ENCODE assay signal across 15 cellular contexts in the genomic region with DNA sequence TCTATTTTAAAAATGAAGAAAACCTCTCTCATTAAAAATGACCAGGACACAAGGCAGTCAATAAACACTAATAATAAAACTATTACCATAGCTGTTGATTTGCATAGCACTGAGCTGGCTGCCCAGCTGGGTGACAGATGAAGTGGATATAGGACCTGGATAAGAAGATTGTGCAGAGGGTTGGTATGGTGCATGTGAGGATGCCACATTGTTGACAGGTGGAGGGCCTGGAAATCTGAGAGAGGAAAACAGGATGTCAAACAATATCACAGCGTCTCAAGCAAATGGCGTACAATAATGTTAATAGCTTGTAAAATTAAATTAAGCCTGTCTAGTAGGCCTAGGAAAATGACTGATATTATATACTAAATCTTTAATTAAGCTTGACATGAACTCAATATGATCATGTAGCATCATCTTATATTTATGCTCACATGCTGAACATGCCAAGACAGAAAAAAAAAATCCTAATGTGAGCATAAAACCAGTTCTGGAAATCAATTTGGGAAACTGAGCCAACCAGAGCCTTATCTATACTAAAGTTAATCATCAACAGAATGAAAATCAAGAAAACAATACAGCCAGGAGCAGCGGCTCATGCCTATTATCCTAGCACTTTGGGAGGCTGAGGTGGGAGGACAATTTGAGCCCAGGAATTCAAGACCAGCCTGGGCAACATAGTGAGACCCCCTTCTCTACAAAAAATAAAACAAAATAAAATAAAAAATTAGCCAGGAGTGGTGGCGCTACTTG. TPM values are rescaled to one million over a fixed set of nuclear protein-coding genes. Genes with fewer than 3 reads are reported as not detected.
DNase-seq lines count a peak whose midpoint lies in the region; ATAC-seq and TF ChIP-seq lines count a peak whose summit lies in the region.
"Had no signal": no experiment of that assay in that cellular context is flagged by ENCODE, and none has a peak within 500 bp of the region (broad histone marks: within the 10 kb centered on the region; RNA-seq: fewer than 3 reads in every experiment).

No MANE protein-coding gene starts in this region.

- no peak overlapping the region for H2AFZ ChIP-seq in SK-N-SH (ENCODE audit: low read depth)

- no peaks in the 10 kb centered on the region for H3K27me3 ChIP-seq in BE2C
- H3K27me3 ChIP-seq in SK-N-SH (ENCODE audit: insufficient read depth), result no peaks in the 10 kb centered on the region
- H3K27me3 ChIP-seq: BLaER1 treated with 17β-estradiol and CSF1 and Interleukin-3, amounts not matched to agents 10 nM and 100 nM had no signal

- H3K36me3 ChIP-seq in BE2C, result peaks cover 53% of the 10 kb centered on the region
- peaks cover 51 to 83% of the 10 kb centered on the region in 2 experiments for H3K36me3 ChIP-seq in SK-N-SH (replicated peaks in 1 of 2; ENCODE audit: control insufficient read depth in 1 of 2, insufficient read depth in 2 of 2, low read length in 1 of 2)

- peak overlapping the region; percentile 53; the same call in 1 of the 2 replicates for H3K4me2 ChIP-seq in SK-N-SH
- H3K4me2 ChIP-seq: BLaER1 treated with 17β-estradiol and CSF1 and Interleukin-3, amounts not matched to agents 10 nM and 100 nM had no signal

- peaks cover 37% of the 10 kb centered on the region for H4K20me1 ChIP-seq in SK-N-SH (ENCODE audit: insufficient read depth)

- peak overlapping the region; percentile 69 for H3K27ac Mint-ChIP-seq in HFFc6
- peak overlapping the region; percentile 86 for H3K27ac Mint-ChIP-seq in glutamatergic neuron (ENCODE audit: unreplicated experiment)

- H3K4me1 Mint-ChIP-seq in HFFc6 (ENCODE audit: low read depth), result peaks cover 76% of the 10 kb centered on the region
- H3K4me1 Mint-ChIP-seq in glutamatergic neuron (ENCODE audit: low read depth, unreplicated experiment), result peaks cover 40% of the 10 kb centered on the region

- CTCF ChIA-PET in SK-N-SH (lab: Yijun Ruan, JAX), result interaction anchor here (0.8 to 1.5 kb wide), 4 partner anchors 16 to 72 kb away, joined by 3 to 4 read pairs (median 3); a partner anchor contains a TSS

- H3K79me2 ChIP-seq in SK-N-SH (ENCODE audit: insufficient read depth), result peaks cover 99% of the 10 kb centered on the region

- H3K9ac ChIP-seq in SK-N-SH, result no peak overlapping the region
- H3K9ac ChIP-seq: BLaER1 treated with 17β-estradiol and CSF1 and Interleukin-3, amounts not matched to agents 10 nM and 100 nM had no signal

- H3K4me3 Mint-ChIP-seq in HFFc6 (peak overlapping the region; percentile 32; the same call in 1 of the 2 replicates), glutamatergic neuron (ENCODE audit: unreplicated experiment) (no peak overlapping the region)
- H3K4me3 Mint-ChIP-seq: CD8-positive, alpha-beta memory T cell had no signal

- DNase-seq in BE2C, result peak; percentile 71
- DNase-seq in HFFc6, result no peak
- DNase-seq in SK-N-SH, result peak; percentile 43
- no peak for DNase-seq in glutamatergic neuron
- DNase-seq in EL, result no peak
- DNase-seq in midbrain (lab: John Stamatoyannopoulos, UW), result no peak
- DNase-seq in HPDE6-E6E7 (ENCODE audit: extremely low spot score), result no peak
- DNase-seq: CD8-positive, alpha-beta memory T cell; DMS153; Kasumi-1; NCI-H2029 treated with DMSO at 0.1 percent for 48 hours; NCI-H510A treated with DMSO at 0.1 percent for 48 hours; SHP77 had no signal

- H3K27me3 Mint-ChIP-seq in HFFc6 (ENCODE audit: insufficient read depth), result peaks cover 2% of the 10 kb centered on the region; the same call in 1 of the 2 replicates
- H3K27me3 Mint-ChIP-seq in glutamatergic neuron (ENCODE audit: unreplicated experiment), result no peaks in the 10 kb centered on the region
- H3K27me3 Mint-ChIP-seq: CD8-positive, alpha-beta memory T cell had no signal

- no peak for ATAC-seq in HG02981 (IDR thresholded peaks at IDR 0.05; ENCODE audit: unreplicated experiment)

- H3K4me3 ChIP-seq in BE2C (ENCODE audit: low read depth, low read length) (no peak overlapping the region), SK-N-SH (ENCODE audit: low read depth in 2 of 2, low read length in 1 of 2) (no peak overlapping the region)
- H3K4me3 ChIP-seq: BLaER1 treated with 17β-estradiol and CSF1 and Interleukin-3, amounts not matched to agents 10 nM and 100 nM had no signal

- no peak for TF ChIP-seq CTCF in BE2C (IDR thresholded peaks at IDR 0.05; ENCODE audit: low read depth, low read length)
- TF ChIP-seq CTCF in HFFc6 (IDR thresholded peaks at IDR 0.05), result no peak
- no peak for TF ChIP-seq CTCF in SK-N-SH (IDR thresholded peaks at IDR 0.05)
- no peak for TF ChIP-seq CTCF in glutamatergic neuron (IDR thresholded peaks at IDR 0.05; ENCODE audit: partially characterized antibody, unreplicated experiment)

- POLR2A ChIA-PET in SK-N-SH (lab: Yijun Ruan, JAX), result interaction anchor here (0.7 to 0.9 kb wide), 2 partner anchors 29 to 71 kb away, joined by 3 read pairs; a partner anchor contains a TSS

- H3K9me2 ChIP-seq in SK-N-SH, result no peaks in the 10 kb centered on the region

- no peak for TF ChIP-seq EP300 in SK-N-SH (IDR thresholded peaks at IDR 0.05; ENCODE audit: borderline replicate concordance in 1 of 2, low read depth in 1 of 2, low read length in 1 of 2)

- H3K27ac ChIP-seq in SK-N-SH (ENCODE audit: low read depth in 2 of 2, low read length in 1 of 2), result peak overlapping the region; percentile 81 to 85
- H3K27ac ChIP-seq: BLaER1 treated with 17β-estradiol and CSF1 and Interleukin-3, amounts not matched to agents 10 nM and 100 nM had no signal

- TF ChIP-seq RAD21 in SK-N-SH (IDR thresholded peaks at IDR 0.05; ENCODE audit: low read length), result no peak

- H3F3A ChIP-seq in SK-N-SH (replicated peaks; ENCODE audit: insufficient read depth), result peaks cover 46% of the 10 kb centered on the region

- WGBS in SK-N-SH (ENCODE audit: low lambda C conversion rate), result 62% methylated on average over 4 of the region's 4 CpGs

- H3K36me3 Mint-ChIP-seq in HFFc6 (ENCODE audit: low read depth), result peaks cover 49% of the 10 kb centered on the region
- H3K36me3 Mint-ChIP-seq in glutamatergic neuron (ENCODE audit: unreplicated experiment), result no peaks in the 10 kb centered on the region

- H3K9me3 ChIP-seq in BE2C (0 out of 2 replicates have a peak, but pooled peaks cover 3% of the 10 kb centered on the region), SK-N-SH (no peaks in the 10 kb centered on the region)
- H3K9me3 ChIP-seq: BLaER1 treated with 17β-estradiol and CSF1 and Interleukin-3, amounts not matched to agents 10 nM and 100 nM had no signal

- H3K9me3 Mint-ChIP-seq in HFFc6 (no peaks in the 10 kb centered on the region), glutamatergic neuron (ENCODE audit: unreplicated experiment) (no peaks in the 10 kb centered on the region)
- H3K9me3 Mint-ChIP-seq: CD8-positive, alpha-beta memory T cell had no signal

- H3K4me1 ChIP-seq in BE2C, result peaks cover 41% of the 10 kb centered on the region
- peaks cover 15 to 26% of the 10 kb centered on the region in 2 experiments; a peak in 3 of 4 replicates for H3K4me1 ChIP-seq in SK-N-SH (ENCODE audit: control insufficient read depth in 1 of 2, insufficient read depth in 2 of 2, low read depth in 1 of 2, low read length in 1 of 2)
- H3K4me1 ChIP-seq: BLaER1 treated with 17β-estradiol and CSF1 and Interleukin-3, amounts not matched to agents 10 nM and 100 nM had no signal

TF ChIP-seq in SK-N-SH, 30 proteins besides CTCF, POLR2A, EP300 and RAD21 (continues in another document):
- peak; percentile 23; the same call in 1 of the 2 replicates for TF ChIP-seq MXI1 (IDR thresholded peaks at IDR 0.05; ENCODE audit: low read depth, low read length)
- TF ChIP-seq FOSL2 (IDR thresholded peaks at IDR 0.05; ENCODE audit: borderline replicate concordance, low read depth), result no peak
- no peak for TF ChIP-seq TEAD4 (IDR thresholded peaks at IDR 0.05; ENCODE audit: borderline replicate concordance, insufficient read depth)
- TF ChIP-seq, protein P1, sequence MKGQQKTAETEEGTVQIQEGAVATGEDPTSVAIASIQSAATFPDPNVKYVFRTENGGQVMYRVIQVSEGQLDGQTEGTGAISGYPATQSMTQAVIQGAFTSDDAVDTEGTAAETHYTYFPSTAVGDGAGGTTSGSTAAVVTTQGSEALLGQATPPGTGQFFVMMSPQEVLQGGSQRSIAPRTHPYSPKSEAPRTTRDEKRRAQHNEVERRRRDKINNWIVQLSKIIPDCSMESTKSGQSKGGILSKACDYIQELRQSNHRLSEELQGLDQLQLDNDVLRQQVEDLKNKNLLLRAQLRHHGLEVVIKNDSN (IDR thresholded peaks at IDR 0.05; ENCODE audit: borderline replicate concordance, low read depth), result no peak
- no peak for TF ChIP-seq CHD2 (IDR thresholded peaks at IDR 0.05; ENCODE audit: low read length, partially characterized antibody)
- no peak for TF ChIP-seq GABPA (IDR thresholded peaks at IDR 0.05; ENCODE audit: low read depth)
- TF ChIP-seq FOXJ3 (CRISPR knock-in tag; IDR thresholded peaks at IDR 0.05), result no peak
- TF ChIP-seq NRF1 (IDR thresholded peaks at IDR 0.05; ENCODE audit: low read depth, low read length), result no peak

RNA-seq across cellular contexts. Expression of a gene that starts 18.6 kb away (rescaled TPM):
- polyA plus RNA-seq in BE2C (2012; ENCODE audit: insufficient read depth, insufficient read length, low read depth), result 25.3 TPM
- 100 to 1,000 TPM; 164 to 198 (median 183) TPM for total RNA-seq in HFFc6 (2021; fragmentation: NEBNext Ultra II Directional; extraction: Animal tissue kit (Norgen Biotek cat#: 25700))
- polyA plus RNA-seq in SK-N-SH (2012; rRNA removed), result 30.4 and 32.2 TPM in 2 replicates
- polyA plus RNA-seq in SK-N-SH (2012; cell fraction: cytosol; rRNA removed), result 44.4 and 51.4 TPM in 2 replicates
- polyA plus RNA-seq in SK-N-SH (2012; cell fraction: nucleus; rRNA removed), result 28.7 and 75.4 TPM in 2 replicates
- total RNA-seq in glutamatergic neuron (ENCODE audit: unreplicated experiment), result 26.0 TPM

Comparison
In these comparisons a context has a peak if more than half of its experiments do, and no peak if none do; other contexts are left out.
1. DNase-seq: peak in BE2C (single experiment) and SK-N-SH (single experiment); none in HFFc6 (single experiment), glutamatergic neuron (single experiment), EL (single experiment), midbrain (single experiment) and HPDE6-E6E7 (single experiment).